In the genomic region with DNA sequence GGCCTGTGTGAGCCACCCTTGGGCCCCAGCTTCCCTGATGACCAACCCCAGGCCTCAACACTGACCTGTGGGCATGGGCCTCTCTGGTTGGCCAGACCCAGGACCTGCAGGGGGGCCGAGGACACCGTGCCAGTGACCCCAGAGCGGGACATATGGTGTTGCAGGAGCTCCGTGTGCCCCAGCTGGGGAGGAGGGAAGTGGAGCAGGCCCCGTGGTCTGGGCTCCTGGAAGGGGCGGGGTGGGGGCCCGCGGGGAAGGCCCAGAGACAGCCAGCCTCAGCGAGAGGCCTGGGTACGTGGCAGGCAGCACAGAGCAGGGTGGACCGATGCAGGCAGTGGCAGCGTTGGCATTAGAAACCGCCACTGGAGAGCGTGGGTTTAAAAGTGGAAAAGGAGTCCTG, we compare ENCODE assay signal across 2 cellular contexts.
TF ChIP-seq lines count a peak whose summit lies in the region.

No MANE protein-coding gene starts in this region.

TF ChIP-seq in K562, 482 proteins besides CTCF, POLR2A, EP300 and RAD21:
- peak; percentile 38 for TF ChIP-seq POLR2G (IDR thresholded peaks at IDR 0.05; ENCODE audit: low read depth, low read length)
- no peak for TF ChIP-seq ARHGAP35 (IDR thresholded peaks at IDR 0.05; ENCODE audit: partially characterized antibody)
- peak; percentile 34 for TF ChIP-seq HMGN3 (IDR thresholded peaks at IDR 0.05; ENCODE audit: borderline replicate concordance, extremely low read depth, insufficient read length, low read depth, low read length)

TF ChIP-seq in H1, 55 proteins besides CTCF, POLR2A, EP300 and RAD21:
- TF ChIP-seq HDAC2 (IDR thresholded peaks at IDR 0.05; ENCODE audit: borderline replicate concordance in 1 of 2, low read depth in 2 of 2, low read length in 2 of 2) (no peak), RNF2 (IDR thresholded peaks at IDR 0.05; ENCODE audit: borderline replicate concordance, low read depth, low read length, missing control alignments, poor library complexity, severe bottlenecking) (no peak), BCL11A (IDR thresholded peaks at IDR 0.05; ENCODE audit: low read depth in 2 of 2, low read length in 2 of 2) (no peak), TCF12 (IDR thresholded peaks at IDR 0.05; ENCODE audit: low read depth, low read length) (no peak), SUZ12 (IDR thresholded peaks at IDR 0.05; ENCODE audit: low read length) (no peak), HDAC6 (IDR thresholded peaks at IDR 0.05; ENCODE audit: low read depth, low read length) (no peak), ATF2 (IDR thresholded peaks at IDR 0.05; ENCODE audit: low read length) (no peak), CHD2 (IDR thresholded peaks at IDR 0.05; ENCODE audit: low read length) (no peak), JUND (IDR thresholded peaks at IDR 0.05; ENCODE audit: low read length) (no peak), CREB1 (IDR thresholded peaks at IDR 0.05) (no peak), POU5F1 (IDR thresholded peaks at IDR 0.05; ENCODE audit: low read depth, low read length) (no peak)
